22 cellular contexts compared by ENCODE assay signal in genomic region chr11:62801071-62801470, GRCh38.
"Had no signal": no experiment of that assay in that cellular context is flagged by ENCODE, and none has a peak within 500 bp of the region (broad histone marks: within the 10 kb centered on the region; RNA-seq: fewer than 3 reads in every experiment).

No MANE protein-coding gene starts in this region.

- FAIRE-seq: astrocyte, colon, pancreas had no signal

- H3K9me3 ChIP-seq: heart left ventricle, pancreas, psoas muscle, right atrium auricular region, testis, upper lobe of right lung had no signal

- H3K27me3 ChIP-seq: dorsolateral prefrontal cortex, heart left ventricle, pancreas, right atrium auricular region, testis, upper lobe of right lung had no signal

- H3K27me3 Mint-ChIP-seq: activated B cell treated with CpG ODN at 0.5 μM for 24 hours; activated CD4-positive, alpha-beta T cell treated with anti-CD3 and anti-CD28 coated beads for 36 hours; central memory CD8-positive, alpha-beta T cell; T-helper 17 cell had no signal

- H3K9me3 Mint-ChIP-seq: activated B cell treated with CpG ODN at 0.5 μM for 24 hours; activated T-helper 2 cell treated with anti-CD3 and anti-CD28 coated beads, Interferon-gamma antibody, Interleukin-2, Interleukin-4, amounts not matched to agents 10 μg/mL and 5 μg/mL and 100 μg/mL, durations not matched to agents 14 hours and 24 hours and 36 hours; central memory CD8-positive, alpha-beta T cell; natural killer cell had no signal

- ATAC-seq: activated CD4-positive, alpha-beta T cell treated with anti-CD3 and anti-CD28 coated beads for 36 hours; heart left ventricle; left cardiac atrium; natural killer cell; pancreas; psoas muscle; T-helper 17 cell; upper lobe of right lung had no signal

- H3K36me3 Mint-ChIP-seq: natural killer cell had no signal

- H3K4me3 Mint-ChIP-seq: activated B cell treated with CpG ODN at 0.5 μM for 24 hours; activated CD4-positive, alpha-beta T cell treated with anti-CD3 and anti-CD28 coated beads for 36 hours; central memory CD8-positive, alpha-beta T cell; natural killer cell; T-helper 17 cell had no signal

- H3K27ac ChIP-seq: heart left ventricle, pancreas, psoas muscle, right atrium auricular region, testis, upper lobe of right lung had no signal

- H3K27ac Mint-ChIP-seq: activated T-helper 2 cell treated with anti-CD3 and anti-CD28 coated beads, Interferon-gamma antibody, Interleukin-2, Interleukin-4, amounts not matched to agents 10 μg/mL and 5 μg/mL and 100 μg/mL, durations not matched to agents 14 hours and 24 hours and 36 hours; T-helper 17 cell had no signal

- DNase-seq: activated B cell treated with CpG ODN at 0.5 μM for 24 hours; activated CD4-positive, alpha-beta T cell treated with anti-CD3 and anti-CD28 coated beads for 36 hours; activated CD4-positive, alpha-beta T cell treated with anti-CD3 and anti-CD28 coated beads, Interleukin-2, amount 50 U/mL, for 4 hours; activated CD8-positive, alpha-beta memory T cell treated with anti-CD3 and anti-CD28 coated beads for 24 hours; activated naive CD4-positive, alpha-beta T cell; dorsolateral prefrontal cortex; heart left ventricle; islet precursor cell; left cardiac atrium; midbrain; natural killer cell; pancreas; stimulated activated CD4-positive, alpha-beta T cell treated with anti-CD3 and anti-CD28 coated beads, Interleukin-4, amount 100 ng/mL, for 24 hours; T-helper 17 cell; testis; upper lobe of right lung had no signal

- H3K4me3 ChIP-seq: dorsolateral prefrontal cortex, heart left ventricle, pancreas, psoas muscle, right atrium auricular region, testis, upper lobe of right lung had no signal
